Comparison of ENCODE assay signal across 12 cellular contexts in genomic region chr6:85453052-85453451, GRCh38. TPM values are rescaled to one million over a fixed set of nuclear protein-coding genes. Genes with fewer than 3 reads are reported as not detected.
A peak's percentile ranks its signal among the peaks of the same experiment; 100 is the strongest.
DNase-seq lines count a peak whose midpoint lies in the region; ATAC-seq and TF ChIP-seq lines count a peak whose summit lies in the region.
"Had no signal": no experiment of that assay in that cellular context is flagged by ENCODE, and none has a peak within 500 bp of the region (broad histone marks: within the 10 kb centered on the region; RNA-seq: fewer than 3 reads in every experiment).

No MANE protein-coding gene starts in this region.

- H3K9me3 ChIP-seq in RWPE2 (ENCODE audit: severe bottlenecking): no peaks in the 10 kb centered on the region
- H3K9me3 ChIP-seq in ovary: no peaks in the 10 kb centered on the region

- TF ChIP-seq POLR2A in ovary (IDR thresholded peaks at IDR 0.05): no peak

- no peak overlapping the region for H3K27ac Mint-ChIP-seq in Calu3 (ENCODE audit: unreplicated experiment)
- peak overlapping the region; percentile 18 for H3K27ac Mint-ChIP-seq in endothelial cell (ENCODE audit: unreplicated experiment)
- H3K27ac Mint-ChIP-seq: natural killer cell treated with Interleukin-12 subunit alpha and Interleukin-12 subunit beta and Interleukin-15 and Interleukin-18, amount 100 ng/mL, for 72 hours had no signal

- no peak overlapping the region for H3K4me3 ChIP-seq in RWPE2 (ENCODE audit: severe bottlenecking)
- no peak overlapping the region for H3K4me3 ChIP-seq in ovary

- TF ChIP-seq CTCF in Calu3 (IDR thresholded peaks at IDR 0.05; ENCODE audit: unreplicated experiment): no peak
- TF ChIP-seq CTCF in RWPE2 (IDR thresholded peaks at IDR 0.05; ENCODE audit: poor library complexity, severe bottlenecking): no peak
- no peak for TF ChIP-seq CTCF in endothelial cell (IDR thresholded peaks at IDR 0.05; ENCODE audit: unreplicated experiment)
- no peak for TF ChIP-seq CTCF in ovary (IDR thresholded peaks at IDR 0.05)

- peaks cover 35% of the 10 kb centered on the region for H3K36me3 ChIP-seq in RWPE2 (ENCODE audit: low read depth)
- no peaks in the 10 kb centered on the region for H3K36me3 ChIP-seq in ovary

- no peak for TF ChIP-seq EP300 in ovary (IDR thresholded peaks at IDR 0.05)

- peaks cover 27% of the 10 kb centered on the region for H3K36me3 Mint-ChIP-seq in Calu3 (ENCODE audit: insufficient read depth, unreplicated experiment)
- peaks cover 8% of the 10 kb centered on the region for H3K36me3 Mint-ChIP-seq in endothelial cell (ENCODE audit: low read depth, unreplicated experiment)
- H3K36me3 Mint-ChIP-seq: brain; natural killer cell treated with Interleukin-12 subunit alpha and Interleukin-12 subunit beta and Interleukin-15 and Interleukin-18, amount 100 ng/mL, for 72 hours had no signal

- H3K27me3 Mint-ChIP-seq in Calu3 (ENCODE audit: unreplicated experiment) (no peaks in the 10 kb centered on the region), endothelial cell (ENCODE audit: unreplicated experiment) (peaks cover 2% of the 10 kb centered on the region)

- peaks cover 70% of the 10 kb centered on the region for H3K4me1 Mint-ChIP-seq in Calu3 (ENCODE audit: low read depth, unreplicated experiment)
- H3K4me1 Mint-ChIP-seq in endothelial cell (ENCODE audit: unreplicated experiment): peaks cover 53% of the 10 kb centered on the region

- H3K4me1 ChIP-seq in RWPE2 (ENCODE audit: insufficient read depth, poor library complexity, severe bottlenecking): peaks cover 43% of the 10 kb centered on the region
- H3K4me1 ChIP-seq in ovary (ENCODE audit: insufficient read depth): peaks cover 9% of the 10 kb centered on the region

- peak overlapping the region; percentile 99 for H3K27ac ChIP-seq in RWPE2 (ENCODE audit: poor library complexity, severe bottlenecking)
- H3K27ac ChIP-seq in ovary: peak overlapping the region; percentile 11 to 96

- H3K4me3 Mint-ChIP-seq in Calu3 (ENCODE audit: low read depth, unreplicated experiment) (peak overlapping the region; percentile 99), endothelial cell (ENCODE audit: unreplicated experiment) (no peak overlapping the region)
- H3K4me3 Mint-ChIP-seq: natural killer cell treated with Interleukin-12 subunit alpha and Interleukin-12 subunit beta and Interleukin-15 and Interleukin-18, amount 100 ng/mL, for 72 hours had no signal

- WGBS in ovary, 3 donors: 88 to 97% (median 97%) methylated on average over 2 of the region's 2 CpGs

- ATAC-seq in RWPE2 (ENCODE audit: low read depth) (no peak), HG03097 (IDR thresholded peaks at IDR 0.05; ENCODE audit: low FRiP score, unreplicated experiment) (no peak)
- ATAC-seq: natural killer cell treated with Interleukin-12 subunit alpha and Interleukin-12 subunit beta and Interleukin-15 and Interleukin-18, amount 100 ng/mL, for 72 hours had no signal

- intact Hi-C loops in Calu3 (cut with micrococcal nuclease; ENCODE audit: unreplicated experiment) (no loop called here), ovary (cut with DNase I) (no loop called here), cardiac septum (cut with DNase I) (no loop called here)

- DNase-seq in Calu3 (no peak), RWPE2 (ENCODE audit: low spot score) (no peak), endothelial cell (ENCODE audit: low spot score) (no peak), ovary (no peak), pons (ENCODE audit: low spot score) (no peak), cardiac septum (ENCODE audit: low spot score) (no peak)
- DNase-seq: MM.1S, OCI-M1, T-helper 9 cell had no signal

- no peaks in the 10 kb centered on the region for H3K9me3 Mint-ChIP-seq in Calu3 (ENCODE audit: low read depth, unreplicated experiment)
- H3K9me3 Mint-ChIP-seq in endothelial cell (ENCODE audit: unreplicated experiment): no peaks in the 10 kb centered on the region
- H3K9me3 Mint-ChIP-seq: natural killer cell treated with Interleukin-12 subunit alpha and Interleukin-12 subunit beta and Interleukin-15 and Interleukin-18, amount 100 ng/mL, for 72 hours had no signal

- no TSS peak for BruUV-seq in Calu3 (replicated peaks; lab: Mats Ljungman, UMichigan)

- H3K27me3 ChIP-seq in RWPE2 (ENCODE audit: insufficient read depth, poor library complexity, severe bottlenecking): no peaks in the 10 kb centered on the region
- no peaks in the 10 kb centered on the region for H3K27me3 ChIP-seq in ovary

- CTCF ChIA-PET in Calu3 (lab: Charles Lee): interaction anchor here (2.6 kb wide), 1 partner anchor 49 kb away, joined by 16 read pairs; no protein-coding TSS in a partner anchor

RNA-seq across cellular contexts. Expression of gene NT5E, which starts 3.2 kb away (rescaled TPM):
- total RNA-seq in Calu3 (2022) (52.8 and 76.5 TPM in 2 replicates), endothelial cell (ENCODE audit: unreplicated experiment) (47.1 TPM), ovary (10 to 100 TPM; 32.5 to 67.2 (median 47.4) TPM), cardiac septum (5.9 TPM)
- 10 to 100 TPM; 29.3 to 68.7 TPM for polyA plus RNA-seq in ovary
